29 cellular contexts compared by ENCODE assay signal in genomic region chr9:126495411-126496180, GRCh38.
"Had no signal": no experiment of that assay in that cellular context is flagged by ENCODE, and none has a peak within 500 bp of the region (broad histone marks: within the 10 kb centered on the region; RNA-seq: fewer than 3 reads in every experiment).

No MANE protein-coding gene starts in this region.

- H3K9me3 ChIP-seq: body of pancreas, esophagus muscularis mucosa, gastrocnemius medialis, heart left ventricle had no signal

- H3K27me3 Mint-ChIP-seq: effector memory CD8-positive, alpha-beta T cell had no signal

- H3K4me3 Mint-ChIP-seq: activated CD4-positive, alpha-beta memory T cell treated with anti-CD3 and anti-CD28 coated beads, Interleukin-2, amount 10 ng/mL, durations not matched to agents 7 days and 5 days; activated CD4-positive, alpha-beta T cell treated with anti-CD3 and anti-CD28 coated beads for 36 hours; activated CD4-positive, alpha-beta T cell treated with anti-CD3 and anti-CD28 coated beads, Interleukin-2, amount 10 ng/mL, durations not matched to agents 7 days and 5 days; activated naive CD4-positive, alpha-beta T cell treated with anti-CD3 and anti-CD28 coated beads for 36 hours; activated naive CD4-positive, alpha-beta T cell treated with anti-CD3 and anti-CD28 coated beads, Interleukin-2, amount 50 U/mL, for 24 hours; activated naive CD8-positive, alpha-beta T cell treated with anti-CD3 and anti-CD28 coated beads, Interleukin-2, amount 10 ng/mL, durations not matched to agents 7 days and 5 days; activated T-helper 1 cell treated with anti-CD3 and anti-CD28 coated beads, Interleukin-12 subunit alpha, Interleukin-12 subunit beta, Interleukin-2, Interleukin-4 antibody, amounts not matched to agents 30 ng/mL and 10 ng/mL and 1 ng/mL, durations not matched to agents 14 hours and 24 hours and 36 hours; effector memory CD8-positive, alpha-beta T cell had no signal

- H3K9me3 Mint-ChIP-seq: activated CD4-positive, alpha-beta memory T cell treated with anti-CD3 and anti-CD28 coated beads, Interleukin-2, amount 10 ng/mL, durations not matched to agents 7 days and 5 days; activated CD4-positive, alpha-beta T cell treated with anti-CD3 and anti-CD28 coated beads, Interleukin-2, amount 10 ng/mL, durations not matched to agents 7 days and 5 days; activated naive CD4-positive, alpha-beta T cell treated with anti-CD3 and anti-CD28 coated beads for 36 hours; activated naive CD4-positive, alpha-beta T cell treated with anti-CD3 and anti-CD28 coated beads, Interleukin-2, amount 50 U/mL, for 24 hours; activated naive CD8-positive, alpha-beta T cell treated with anti-CD3 and anti-CD28 coated beads, Interleukin-2, amount 10 ng/mL, durations not matched to agents 7 days and 5 days; activated T-helper 1 cell treated with anti-CD3 and anti-CD28 coated beads, Interleukin-12 subunit alpha, Interleukin-12 subunit beta, Interleukin-2, Interleukin-4 antibody, amounts not matched to agents 30 ng/mL and 10 ng/mL and 1 ng/mL, durations not matched to agents 14 hours and 24 hours and 36 hours; activated T-helper 2 cell treated with anti-CD3 and anti-CD28 coated beads, Interferon-gamma antibody, Interleukin-2, Interleukin-4, amounts not matched to agents 10 μg/mL and 5 μg/mL and 100 μg/mL, durations not matched to agents 14 hours and 24 hours and 36 hours; effector memory CD8-positive, alpha-beta T cell had no signal

- H3K27ac ChIP-seq: body of pancreas, esophagus muscularis mucosa, foreskin keratinocyte, gastrocnemius medialis, heart left ventricle had no signal

- ATAC-seq: activated CD4-positive, alpha-beta T cell treated with anti-CD3 and anti-CD28 coated beads for 36 hours; body of pancreas; effector memory CD8-positive, alpha-beta T cell; foreskin keratinocyte; gastrocnemius medialis; heart left ventricle had no signal

- H3K36me3 ChIP-seq: gastrocnemius medialis had no signal

- H3K36me3 Mint-ChIP-seq: activated naive CD4-positive, alpha-beta T cell treated with anti-CD3 and anti-CD28 coated beads, Interleukin-2, amount 50 U/mL, for 24 hours; activated naive CD8-positive, alpha-beta T cell treated with anti-CD3 and anti-CD28 coated beads, Interleukin-2, amount 10 ng/mL, durations not matched to agents 7 days and 5 days had no signal

- DNase-seq: activated CD4-positive, alpha-beta memory T cell treated with anti-CD3 and anti-CD28 coated beads, Interleukin-2, amount 10 ng/mL, durations not matched to agents 7 days and 5 days; activated CD4-positive, alpha-beta T cell treated with anti-CD3 and anti-CD28 coated beads for 36 hours; activated CD4-positive, alpha-beta T cell treated with anti-CD3 and anti-CD28 coated beads, Interleukin-2, amount 10 ng/mL, durations not matched to agents 7 days and 5 days; activated CD4-positive, alpha-beta T cell treated with anti-CD3 and anti-CD28 coated beads, Interleukin-2, amount 50 U/mL, for 4 hours; activated CD4-positive, CD25-positive, alpha-beta regulatory T cell; activated CD4-positive, CD25-positive, alpha-beta regulatory T cell treated with anti-CD3 and anti-CD28 coated beads, Interleukin-2, amount 50 U/mL, for 72 hours; activated effector memory CD4-positive, alpha-beta T cell treated with anti-CD3 and anti-CD28 coated beads, Interleukin-2, amount 50 U/mL, for 16 hours; activated naive CD4-positive, alpha-beta T cell treated with anti-CD3 and anti-CD28 coated beads for 36 hours; activated naive CD8-positive, alpha-beta T cell treated with anti-CD3 and anti-CD28 coated beads, Interleukin-2, amount 10 ng/mL, durations not matched to agents 7 days and 5 days; activated T-cell treated with anti-CD3 and anti-CD28 coated beads, Interleukin-2, amount 50 U/mL, for 1 hour; activated T-cell treated with anti-CD3 and anti-CD28 coated beads, Interleukin-2, amount 50 U/mL, for 48 hours; amniotic stem cell; anterior cingulate cortex; body of pancreas; central memory CD4-positive, alpha-beta T cell; cortex of kidney; dermis blood vessel endothelial cell; effector CD4-positive, alpha-beta T cell; effector memory CD8-positive, alpha-beta T cell; erythroblast; foreskin keratinocyte; gastrocnemius medialis; glutamatergic neuron; heart left ventricle; T-helper 2 cell had no signal

- H3K4me3 ChIP-seq: body of pancreas, esophagus muscularis mucosa, gastrocnemius medialis, heart left ventricle had no signal

- H3K27me3 ChIP-seq: esophagus muscularis mucosa, foreskin keratinocyte, gastrocnemius medialis had no signal

- H3K4me1 ChIP-seq: foreskin keratinocyte had no signal

- H3K4me1 Mint-ChIP-seq: activated naive CD4-positive, alpha-beta T cell treated with anti-CD3 and anti-CD28 coated beads, Interleukin-2, amount 50 U/mL, for 24 hours had no signal

- H3K27ac Mint-ChIP-seq: activated CD4-positive, alpha-beta memory T cell treated with anti-CD3 and anti-CD28 coated beads, Interleukin-2, amount 10 ng/mL, durations not matched to agents 7 days and 5 days; activated CD4-positive, alpha-beta T cell treated with anti-CD3 and anti-CD28 coated beads for 36 hours; activated CD4-positive, alpha-beta T cell treated with anti-CD3 and anti-CD28 coated beads, Interleukin-2, amount 10 ng/mL, durations not matched to agents 7 days and 5 days; activated naive CD4-positive, alpha-beta T cell treated with anti-CD3 and anti-CD28 coated beads for 36 hours; activated naive CD4-positive, alpha-beta T cell treated with anti-CD3 and anti-CD28 coated beads, Interleukin-2, amount 50 U/mL, for 24 hours; activated naive CD8-positive, alpha-beta T cell treated with anti-CD3 and anti-CD28 coated beads, Interleukin-2, amount 10 ng/mL, durations not matched to agents 7 days and 5 days; activated T-helper 1 cell treated with anti-CD3 and anti-CD28 coated beads, Interleukin-12 subunit alpha, Interleukin-12 subunit beta, Interleukin-2, Interleukin-4 antibody, amounts not matched to agents 30 ng/mL and 10 ng/mL and 1 ng/mL, durations not matched to agents 14 hours and 24 hours and 36 hours; activated T-helper 2 cell treated with anti-CD3 and anti-CD28 coated beads, Interferon-gamma antibody, Interleukin-2, Interleukin-4, amounts not matched to agents 10 μg/mL and 5 μg/mL and 100 μg/mL, durations not matched to agents 14 hours and 24 hours and 36 hours had no signal
